In genomic region chr10:60480865-60481563, GRCh38 we compare ENCODE assay signal across 12 cellular contexts.
DNase-seq lines count a peak whose midpoint lies in the region; ATAC-seq, FAIRE-seq and TF ChIP-seq lines count a peak whose summit lies in the region.
"Had no signal": no experiment of that assay in that cellular context is flagged by ENCODE, and none has a peak within 500 bp of the region (broad histone marks: within the 10 kb centered on the region; RNA-seq: fewer than 3 reads in every experiment).

No MANE protein-coding gene starts in this region.

- H3K27me3 Mint-ChIP-seq in activated CD4-positive, alpha-beta memory T cell treated with anti-CD3 and anti-CD28 coated beads, Interleukin-2, amount 10 ng/mL, durations not matched to agents 7 days and 5 days, result no peaks in the 10 kb centered on the region
- H3K27me3 Mint-ChIP-seq: CD4-positive, CD25-positive, alpha-beta regulatory T cell had no signal

- H3K4me2 ChIP-seq in A549, result peak overlapping the region; percentile 65

- FAIRE-seq in A549 (lab: Jason Lieb, UNC), result peak; percentile 68
- FAIRE-seq in GM12891 (lab: Jason Lieb, UNC), result no peak

- H3K27ac Mint-ChIP-seq in activated CD4-positive, alpha-beta memory T cell treated with anti-CD3 and anti-CD28 coated beads, Interleukin-2, amount 10 ng/mL, durations not matched to agents 7 days and 5 days, result no peak overlapping the region

- no peaks in the 10 kb centered on the region for H3K9me3 Mint-ChIP-seq in activated CD4-positive, alpha-beta memory T cell treated with anti-CD3 and anti-CD28 coated beads, Interleukin-2, amount 10 ng/mL, durations not matched to agents 7 days and 5 days

- no peaks in the 10 kb centered on the region for H3K36me3 Mint-ChIP-seq in activated CD4-positive, alpha-beta memory T cell treated with anti-CD3 and anti-CD28 coated beads, Interleukin-2, amount 10 ng/mL, durations not matched to agents 7 days and 5 days (ENCODE audit: low read depth)

- WGBS in A549 (ENCODE audit: missing lambda C conversion rate), result 2% methylated on average over 8 of the region's 8 CpGs

- no peak overlapping the region for H3K4me3 ChIP-seq in A549

- H3K27ac ChIP-seq in A549, result peak overlapping the region; percentile 61 to 76

- TF ChIP-seq RAD21 in A549 (conservative IDR thresholded peaks at IDR 0.05 in 1 of 2, IDR thresholded peaks at IDR 0.05 in 1 of 2), result no peak

- POLR2A ChIA-PET in A549 (lab: Yijun Ruan, JAX), result no interaction called here
- POLR2A ChIA-PET in activated CD4-positive, alpha-beta memory T cell treated with anti-CD3 and anti-CD28 coated beads, Interleukin-2, amount 10 ng/mL, durations not matched to agents 7 days and 5 days (lab: Charles Lee), result no interaction called here

- peaks cover 32% of the 10 kb centered on the region for H3K4me1 ChIP-seq in A549

- H3K9me3 ChIP-seq in A549, result no peaks in the 10 kb centered on the region

- DNase-seq in A549 (ENCODE audit: low read depth in 1 of 2, low spot score in 1 of 2) (peak; percentile 18 to 91), LHCN-M2 (ENCODE audit: low read depth) (peak; percentile 91), dedifferentiated amniotic fluid mesenchymal stem cell (ENCODE audit: extremely low spot score) (peak; percentile 92), lung microvascular endothelial cell (ENCODE audit: low read depth in 2 of 2) (peak; percentile 21 to 37), GM12891 (ENCODE audit: insufficient read length, low spot score) (no peak), NCI-H2171 treated with DMSO at 0.1 percent for 48 hours (lab: John Stamatoyannopoulos, UW) (no peak)
- no peak for DNase-seq in activated CD4-positive, alpha-beta memory T cell treated with anti-CD3 and anti-CD28 coated beads, Interleukin-2, amount 10 ng/mL, durations not matched to agents 7 days and 5 days
- DNase-seq: activated CD4-positive, CD25-positive, alpha-beta regulatory T cell; CD4-positive, CD25-positive, alpha-beta regulatory T cell; effector CD8-positive, alpha-beta T cell; stimulated activated CD4-positive, alpha-beta T cell treated with anti-CD3 and anti-CD28 coated beads, Interleukin-12 subunit alpha, Interleukin-12 subunit beta, amount 100 ng/mL, for 4 hours had no signal

- H3K4me1 Mint-ChIP-seq in activated CD4-positive, alpha-beta memory T cell treated with anti-CD3 and anti-CD28 coated beads, Interleukin-2, amount 10 ng/mL, durations not matched to agents 7 days and 5 days, result peaks cover 6% of the 10 kb centered on the region
- H3K4me1 Mint-ChIP-seq: CD4-positive, CD25-positive, alpha-beta regulatory T cell had no signal

- no peak for TF ChIP-seq CTCF in A549 (IDR thresholded peaks at IDR 0.05)

- TF ChIP-seq EP300 in A549 (IDR thresholded peaks at IDR 0.05), result no peak

- ATAC-seq in A549 (peak; percentile 97 to 99), HG03520 (IDR thresholded peaks at IDR 0.05; ENCODE audit: unreplicated experiment) (no peak)

- H3K4me3 Mint-ChIP-seq in activated CD4-positive, alpha-beta memory T cell treated with anti-CD3 and anti-CD28 coated beads, Interleukin-2, amount 10 ng/mL, durations not matched to agents 7 days and 5 days, result no peak overlapping the region
- H3K4me3 Mint-ChIP-seq: CD4-positive, CD25-positive, alpha-beta regulatory T cell had no signal

- TF ChIP-seq POLR2A in A549 (IDR thresholded peaks at IDR 0.05; ENCODE audit: low read length) (no peak), GM12891 (IDR thresholded peaks at IDR 0.05; ENCODE audit: low read depth, low read length) (no peak)

- CTCF ChIA-PET in A549 (lab: Yijun Ruan, JAX), result no interaction called here
- CTCF ChIA-PET in activated CD4-positive, alpha-beta memory T cell treated with anti-CD3 and anti-CD28 coated beads, Interleukin-2, amount 10 ng/mL, durations not matched to agents 7 days and 5 days (lab: Charles Lee), result no interaction called here

TF ChIP-seq in A549, 52 proteins besides CTCF, POLR2A, EP300 and RAD21 (continues in another document):
- TF ChIP-seq FOSL2 (IDR thresholded peaks at IDR 0.05) (no peak), FOSL2 (CRISPR knock-in tag; IDR thresholded peaks at IDR 0.05) (peak; percentile 70), HOXB5 (CRISPR knock-in tag; IDR thresholded peaks at IDR 0.05) (no peak), MAX (IDR thresholded peaks at IDR 0.05) (peak; percentile 90), ESRRA (IDR thresholded peaks at IDR 0.05; ENCODE audit: borderline replicate concordance, low read length) (no peak), PHF8 (IDR thresholded peaks at IDR 0.05; ENCODE audit: borderline replicate concordance, low read depth) (no peak), RNF2 (IDR thresholded peaks at IDR 0.05; ENCODE audit: borderline replicate concordance, low read depth) (no peak), ZNF302 (CRISPR knock-in tag; IDR thresholded peaks at IDR 0.05) (no peak), SREBF2 (IDR thresholded peaks at IDR 0.05) (no peak), TP53 (CRISPR knock-in tag; IDR thresholded peaks at IDR 0.05) (no peak), MAZ (IDR thresholded peaks at IDR 0.05; ENCODE audit: borderline replicate concordance, low read depth, low read length) (no peak), RFX5 (IDR thresholded peaks at IDR 0.05) (no peak), GATA3 (IDR thresholded peaks at IDR 0.05; ENCODE audit: borderline replicate concordance) (no peak; the same call in 1 of the 2 replicates), HES2 (IDR thresholded peaks at IDR 0.05) (peak; percentile 68; the same call in 1 of the 2 replicates), NR3C1 (IDR thresholded peaks at IDR 0.05) (no peak), MYC (IDR thresholded peaks at IDR 0.05; ENCODE audit: borderline replicate concordance, low read length) (no peak), HMGXB4 (CRISPR knock-in tag; IDR thresholded peaks at IDR 0.05; ENCODE audit: borderline replicate concordance) (no peak)

TF ChIP-seq in GM12891, 5 proteins besides CTCF, POLR2A, EP300 and RAD21:
- no peak for TF ChIP-seq POLR2AphosphoS5 (IDR thresholded peaks at IDR 0.05; ENCODE audit: low read depth, low read length)

Comparison
In these comparisons a context has a peak if more than half of its experiments do, and no peak if none do; other contexts are left out.
1. DNase-seq: peak in A549 (2 of 2), LHCN-M2 (single experiment), dedifferentiated amniotic fluid mesenchymal stem cell (single experiment) and lung microvascular endothelial cell (2 of 2); none in activated CD4-positive, alpha-beta memory T cell treated with anti-CD3 and anti-CD28 coated beads, Interleukin-2, amount 10 ng/mL, durations not matched to agents 7 days and 5 days (single experiment), GM12891 (single experiment) and NCI-H2171 treated with DMSO at 0.1 percent for 48 hours (single experiment).